Comparison of ENCODE assay signal across 8 cellular contexts in the genomic region with DNA sequence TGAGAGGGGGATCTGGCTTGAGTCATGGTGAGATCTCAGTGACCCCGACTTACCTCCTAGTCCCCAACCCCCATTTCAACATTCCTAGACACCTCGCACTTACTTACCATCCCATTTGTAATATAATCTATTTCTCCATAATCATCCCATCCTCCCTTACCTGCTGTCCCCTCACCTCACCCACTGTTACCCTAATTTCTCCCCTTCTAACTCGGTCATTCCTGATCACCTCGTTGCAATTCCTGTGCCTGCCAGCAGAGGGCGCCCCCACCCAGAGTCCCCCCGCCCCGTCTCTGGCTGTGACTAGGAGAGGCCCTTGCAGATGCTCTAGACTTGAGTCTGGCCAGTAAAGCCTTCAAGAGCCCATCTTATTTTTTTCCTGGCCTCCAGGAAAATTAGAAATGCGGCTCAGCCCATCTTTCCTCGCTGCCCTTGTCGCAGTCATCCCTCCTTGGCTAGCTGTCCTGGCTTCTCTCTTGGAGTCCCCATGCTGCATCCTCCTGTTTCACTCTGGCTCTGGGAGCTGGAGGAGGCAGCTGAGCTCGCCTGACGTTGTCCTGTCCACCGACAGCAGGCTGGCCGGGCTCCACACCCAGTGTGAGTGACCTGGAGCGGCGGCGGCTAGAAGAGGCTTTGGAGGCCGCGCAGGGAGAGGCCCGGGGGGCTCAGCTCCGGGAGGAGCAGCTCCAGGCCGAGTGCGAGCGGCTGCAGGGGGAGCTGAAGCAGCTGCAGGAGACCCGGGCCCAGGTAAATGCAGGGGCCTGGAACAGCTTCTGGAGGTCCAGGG. TPM values are rescaled to one million over a fixed set of nuclear protein-coding genes. Genes with fewer than 3 reads are reported as not detected.
DNase-seq lines count a peak whose midpoint lies in the region; ATAC-seq and TF ChIP-seq lines count a peak whose summit lies in the region.

No MANE protein-coding gene starts in this region.

- no peaks in the 10 kb centered on the region for H3K9me3 Mint-ChIP-seq in activated T-helper 17 cell treated with anti-CD3 and anti-CD28 coated beads, Interleukin-2, amount 50 U/mL, for 72 hours
- no peaks in the 10 kb centered on the region for H3K9me3 Mint-ChIP-seq in osteocyte (ENCODE audit: unreplicated experiment)

- intact Hi-C loops in upper lobe of right lung (cut with DNase I): no loop called here

- peak overlapping the region in 4 of 10 experiments; percentile 28 to 89 (median 54); a peak in 7 of 20 replicates for H3K4me3 ChIP-seq in BLaER1 treated with 17β-estradiol and CSF1 and Interleukin-3, amounts not matched to agents 10 nM and 100 nM
- H3K4me3 ChIP-seq in HEK293 (ENCODE audit: low read depth, low read length) (no peak overlapping the region), Peyer's patch (no peak overlapping the region), fibroblast of villous mesenchyme (ENCODE audit: low read depth, low read length) (no peak overlapping the region), upper lobe of right lung (no peak overlapping the region)

- peak overlapping the region; percentile 5 to 100 (median 96); a peak in 20 of 22 replicates for H3K4me2 ChIP-seq in BLaER1 treated with 17β-estradiol and CSF1 and Interleukin-3, amounts not matched to agents 10 nM and 100 nM

- peak overlapping the region; percentile 28 for H3K4me3 Mint-ChIP-seq in activated T-helper 17 cell treated with anti-CD3 and anti-CD28 coated beads, Interleukin-2, amount 50 U/mL, for 72 hours
- H3K4me3 Mint-ChIP-seq in osteocyte (ENCODE audit: unreplicated experiment): no peak overlapping the region

- peak overlapping the region in 7 of 11 experiments; percentile 1 to 93 (median 47); a peak in 7 of 22 replicates for H3K9ac ChIP-seq in BLaER1 treated with 17β-estradiol and CSF1 and Interleukin-3, amounts not matched to agents 10 nM and 100 nM

- CTCF ChIA-PET in HEK293 (lab: Yijun Ruan, JAX): interaction anchor here (0.6 to 5.9 kb wide), 25 partner anchors 8 to 997 kb away, joined by 3 to 58 read pairs (median 6); partner anchors contain the start of gene TBX21

- peak overlapping the region in 1 of 11 experiments; percentile 37; a peak in 2 of 22 replicates for H3K27ac ChIP-seq in BLaER1 treated with 17β-estradiol and CSF1 and Interleukin-3, amounts not matched to agents 10 nM and 100 nM
- no peak overlapping the region for H3K27ac ChIP-seq in HEK293 (ENCODE audit: extremely low read depth, low read depth, low read length)
- no peak overlapping the region for H3K27ac ChIP-seq in Peyer's patch
- H3K27ac ChIP-seq in upper lobe of right lung: no peak overlapping the region

- H3K27ac Mint-ChIP-seq in activated T-helper 17 cell treated with anti-CD3 and anti-CD28 coated beads, Interleukin-2, amount 50 U/mL, for 72 hours: peak overlapping the region; percentile 12
- no peak overlapping the region for H3K27ac Mint-ChIP-seq in osteocyte (ENCODE audit: unreplicated experiment)

- no peaks in the 10 kb centered on the region for H3K9me3 ChIP-seq in BLaER1 treated with 17β-estradiol and CSF1 and Interleukin-3, amounts not matched to agents 10 nM and 100 nM (replicated peaks in 1 of 11)
- H3K9me3 ChIP-seq in HEK293 (ENCODE audit: control insufficient read depth, insufficient read depth, low read depth, low read length) (no peaks in the 10 kb centered on the region), Peyer's patch (no peaks in the 10 kb centered on the region), upper lobe of right lung (no peaks in the 10 kb centered on the region)

- H3K36me3 ChIP-seq in BLaER1 treated with 17β-estradiol and CSF1 and Interleukin-3, amounts not matched to agents 10 nM and 100 nM: peaks cover 6 to 41% (median 28%) of the 10 kb centered on the region in 11 experiments; a peak in 21 of 22 replicates
- H3K36me3 ChIP-seq in HEK293 (ENCODE audit: control insufficient read depth in 2 of 2, insufficient read depth in 1 of 2, low read length in 2 of 2): peaks cover 5 to 47% of the 10 kb centered on the region in 2 experiments; a peak in 2 of 3 replicates
- H3K36me3 ChIP-seq in Peyer's patch: no peaks in the 10 kb centered on the region
- peaks cover 7% of the 10 kb centered on the region for H3K36me3 ChIP-seq in upper lobe of right lung

- peak; percentile 71 to 88 (median 77) for DNase-seq in Peyer's patch
- peak; percentile 33 for DNase-seq in fibroblast of villous mesenchyme (ENCODE audit: low read depth)
- DNase-seq in osteocyte (ENCODE audit: extremely low spot score, unreplicated experiment): no peak
- peak; percentile 83 for DNase-seq in upper lobe of right lung

- H3K27me3 Mint-ChIP-seq in activated T-helper 17 cell treated with anti-CD3 and anti-CD28 coated beads, Interleukin-2, amount 50 U/mL, for 72 hours: no peaks in the 10 kb centered on the region
- no peaks in the 10 kb centered on the region for H3K27me3 Mint-ChIP-seq in osteocyte (ENCODE audit: unreplicated experiment)

- TF ChIP-seq CTCF in HEK293 (tag by site-specific recombination; IDR thresholded peaks at IDR 0.05) (peak; percentile 80), Peyer's patch (IDR thresholded peaks at IDR 0.05) (peak; percentile 64 to 97 (median 70)), fibroblast of villous mesenchyme (IDR thresholded peaks at IDR 0.05; ENCODE audit: insufficient read depth, low read depth, low read length) (peak; percentile 78), osteocyte (IDR thresholded peaks at IDR 0.05) (peak; percentile 97), upper lobe of right lung (IDR thresholded peaks at IDR 0.05) (peak; percentile 98)

- peaks cover 65 to 91% (median 87%) of the 10 kb centered on the region in 10 experiments for H3K4me1 ChIP-seq in BLaER1 treated with 17β-estradiol and CSF1 and Interleukin-3, amounts not matched to agents 10 nM and 100 nM
- H3K4me1 ChIP-seq in HEK293 (ENCODE audit: control insufficient read depth, insufficient read depth, low read length) (peaks cover 3% of the 10 kb centered on the region; the same call in 1 of the 2 replicates), Peyer's patch (peaks cover 0 to 23% (median 10%) of the 10 kb centered on the region in 4 donors), upper lobe of right lung (peaks cover 15% of the 10 kb centered on the region)

- peaks cover 32% of the 10 kb centered on the region for H3K4me1 Mint-ChIP-seq in activated T-helper 17 cell treated with anti-CD3 and anti-CD28 coated beads, Interleukin-2, amount 50 U/mL, for 72 hours
- H3K4me1 Mint-ChIP-seq in osteocyte (ENCODE audit: unreplicated experiment): peaks cover 11% of the 10 kb centered on the region

- peaks cover 76% of the 10 kb centered on the region for H3K36me3 Mint-ChIP-seq in activated T-helper 17 cell treated with anti-CD3 and anti-CD28 coated beads, Interleukin-2, amount 50 U/mL, for 72 hours (ENCODE audit: low read depth)
- H3K36me3 Mint-ChIP-seq in osteocyte (ENCODE audit: unreplicated experiment): peaks cover 13% of the 10 kb centered on the region

- H4K20me1 ChIP-seq in BLaER1 treated with 17β-estradiol and CSF1 and Interleukin-3, amounts not matched to agents 10 nM and 100 nM: peaks cover 12 to 76% (median 45%) of the 10 kb centered on the region in 11 experiments; a peak in 20 of 22 replicates

- no peaks in the 10 kb centered on the region for H3K27me3 ChIP-seq in BLaER1 treated with 17β-estradiol and CSF1 and Interleukin-3, amounts not matched to agents 10 nM and 100 nM
- H3K27me3 ChIP-seq in Peyer's patch: no peaks in the 10 kb centered on the region
- no peaks in the 10 kb centered on the region for H3K27me3 ChIP-seq in upper lobe of right lung

- POLR2A ChIA-PET in HEK293 (lab: Yijun Ruan, JAX): interaction anchor here (0.6 to 0.7 kb wide), 2 partner anchors 10 to 19 kb away, joined by 3 read pairs; no protein-coding TSS in a partner anchor

- ATAC-seq in activated T-helper 17 cell treated with anti-CD3 and anti-CD28 coated beads, Interleukin-2, amount 50 U/mL, for 72 hours (replicated peaks): peak; percentile 44
- ATAC-seq in upper lobe of right lung: peak; percentile 52
- ATAC-seq in GM21381 (IDR thresholded peaks at IDR 0.05; ENCODE audit: unreplicated experiment): no peak

- TF ChIP-seq POLR2A in Peyer's patch (IDR thresholded peaks at IDR 0.05): no peak

TF ChIP-seq in HEK293, 187 proteins besides CTCF, POLR2A, EP300 and RAD21 (continues in another document):
- TF ChIP-seq ZNF2 (tag by site-specific recombination; IDR thresholded peaks at IDR 0.05) (no peak), WT1 (tag by site-specific recombination; IDR thresholded peaks at IDR 0.05) (0 out of 2 replicates have a peak, but pooled peaks have one; percentile 13), ZNF132 (tag by site-specific recombination; IDR thresholded peaks at IDR 0.05; ENCODE audit: borderline replicate concordance) (no peak), GLIS2 (tag by site-specific recombination; IDR thresholded peaks at IDR 0.05) (no peak)

RNA-seq across cellular contexts. Expression of gene TBKBP1, which starts 5.0 kb away (rescaled TPM):
- total RNA-seq in Peyer's patch: 10 to 100 TPM in 1 of 4 donors, 1 to 10 TPM in 3; 3.0 to 23.1 (median 5.2) TPM
- total RNA-seq in activated T-helper 17 cell treated with anti-CD3 and anti-CD28 coated beads, Interleukin-2, amount 50 U/mL, for 72 hours: 10 to 100 TPM in 1 of 2 donors, 1 to 10 TPM in 1; 6.3 to 10.2 TPM
- total RNA-seq in fibroblast of villous mesenchyme: 10.0 and 11.2 TPM in 2 replicates
- total RNA-seq in osteocyte: 16.5 and 17.4 TPM in 2 replicates
- total RNA-seq in upper lobe of right lung: 14.7 TPM

RNA-seq across cellular contexts. Expression of gene TBX21, which starts 34.1 kb away (rescaled TPM):
- total RNA-seq in Peyer's patch: under 1 TPM in 3 of 4 donors, not detected in 1; 0.53 to 0.85 (median 0.67) TPM
- total RNA-seq in activated T-helper 17 cell treated with anti-CD3 and anti-CD28 coated beads, Interleukin-2, amount 50 U/mL, for 72 hours: 10 to 100 TPM; 19.9 to 30.5 TPM
- total RNA-seq in fibroblast of villous mesenchyme: not detected in 2 replicates
- not detected in 2 replicates for total RNA-seq in osteocyte
- 3.9 TPM for total RNA-seq in upper lobe of right lung

RNA-seq across cellular contexts. Expression of gene KPNB1, which starts 49.2 kb away (rescaled TPM):
- total RNA-seq in Peyer's patch: 100 to 1,000 TPM in 3 of 4 donors, 10 to 100 TPM in 1; 72.3 to 276 (median 135) TPM
- total RNA-seq in activated T-helper 17 cell treated with anti-CD3 and anti-CD28 coated beads, Interleukin-2, amount 50 U/mL, for 72 hours: 100 to 1,000 TPM; 451 to 724 TPM
- 325 and 443 TPM in 2 replicates for total RNA-seq in fibroblast of villous mesenchyme
- 301 and 304 TPM in 2 replicates for total RNA-seq in osteocyte
- 196 TPM for total RNA-seq in upper lobe of right lung
